ENCODE assay signal across 11 cellular contexts in genomic region chr16:2560131-2560797, GRCh38. TPM values are rescaled to one million over a fixed set of nuclear protein-coding genes. Genes with fewer than 3 reads are reported as not detected.
DNase-seq lines count a peak whose midpoint lies in the region; ATAC-seq, FAIRE-seq and TF ChIP-seq lines count a peak whose summit lies in the region.
"Not testable (repeated sequence)": the region's sequence is repeated elsewhere in the genome, so short reads cannot be mapped to it uniquely, and the experiment has no call there.
"Had no signal": no experiment of that assay in that cellular context is flagged by ENCODE, and none has a peak within 500 bp of the region (broad histone marks: within the 10 kb centered on the region; RNA-seq: fewer than 3 reads in every experiment).

No MANE protein-coding gene starts in this region.

- not testable (repeated sequence) for H3K27me3 Mint-ChIP-seq in T-cell

- not testable (repeated sequence) for TF ChIP-seq CTCF in A549 (IDR thresholded peaks at IDR 0.05)

- not testable (repeated sequence) for H3K4me1 ChIP-seq in A549

- 91% methylated on average over 6 of the region's 17 CpGs for WGBS in A549 (ENCODE audit: missing lambda C conversion rate)

- TF ChIP-seq EP300 in A549 (IDR thresholded peaks at IDR 0.05), result not testable (repeated sequence)

- not testable (repeated sequence) for H3K27ac ChIP-seq in A549

- not testable (repeated sequence) for DNase-seq in A549 (ENCODE audit: low read depth in 1 of 2, low spot score in 1 of 2); T-cell; left ventricle myocardium superior; sciatic nerve (ENCODE audit: low spot score)

- H3K36me3 Mint-ChIP-seq in T-cell, result not testable (repeated sequence)

- not testable (repeated sequence) for H3K9me3 ChIP-seq in A549

- not testable (repeated sequence) for FAIRE-seq in A549 (lab: Jason Lieb, UNC)

- H3K4me3 ChIP-seq in A549, result not testable (repeated sequence)

- H3K4me1 Mint-ChIP-seq in T-cell, result not testable (repeated sequence)

- intact Hi-C loops in left ventricle myocardium superior (cut with micrococcal nuclease); sciatic nerve (cut with DNase I): not testable (repeated sequence)

- TF ChIP-seq POLR2A in A549 (IDR thresholded peaks at IDR 0.05; ENCODE audit: low read length), result not testable (repeated sequence)

- peak; percentile 12 to 56; a peak in 3 of 6 replicates for ATAC-seq in A549
- peak; percentile 46 for ATAC-seq in GM18861 (IDR thresholded peaks at IDR 0.05; ENCODE audit: unreplicated experiment)
- peak; percentile 81 for ATAC-seq in GM21423 (IDR thresholded peaks at IDR 0.05; ENCODE audit: unreplicated experiment)
- ATAC-seq in HG02870 (IDR thresholded peaks at IDR 0.05; ENCODE audit: unreplicated experiment), result peak; percentile 42
- peak; percentile 46 for ATAC-seq in HG03378 (IDR thresholded peaks at IDR 0.05; ENCODE audit: unreplicated experiment)
- peak in 3 of 4 experiments; percentile 10 to 25 (median 25) for ATAC-seq in T-cell (replicated peaks in 1 of 4)
- ATAC-seq in left ventricle myocardium superior, result peak; percentile 69
- ATAC-seq in sciatic nerve, result peak; percentile 75

- H3K27ac Mint-ChIP-seq in T-cell, result not testable (repeated sequence)

- not testable (repeated sequence) for H3K4me3 Mint-ChIP-seq in T-cell

- POLR2A ChIA-PET in A549 (lab: Yijun Ruan, JAX); T-cell (lab: Charles Lee): not testable (repeated sequence)

- H3K9me3 Mint-ChIP-seq in T-cell, result not testable (repeated sequence)

- TF ChIP-seq RAD21 in A549 (conservative IDR thresholded peaks at IDR 0.05 in 1 of 2, IDR thresholded peaks at IDR 0.05 in 1 of 2), result not testable (repeated sequence)

- H3K4me2 ChIP-seq in A549, result not testable (repeated sequence)

- CTCF ChIA-PET in A549 (lab: Yijun Ruan, JAX); T-cell (lab: Charles Lee): not testable (repeated sequence)

RNA-seq across cellular contexts. Expression of gene PDPK1, which starts 22.4 kb away (rescaled TPM):
- polyA plus RNA-seq in A549 (2011; rRNA removed) (29.7 and 38.1 TPM in 2 replicates), A549 (2017; fragmentation: RNase III; extraction: RNeasy Plus Mini Kit Qiagen cat#74134 plus additional on column Dnase treatment) (17.3 to 17.8 TPM (median 17.7 TPM) in 3 replicates)
- polyA plus RNA-seq in A549 (2012; cell fraction: cytosol; rRNA removed), result 11.2 and 18.2 TPM in 2 replicates
- polyA plus RNA-seq in A549 (2012; cell fraction: nucleus; rRNA removed), result 19.4 and 19.5 TPM in 2 replicates
- polyA minus RNA-seq in A549 (2011; rRNA and poly(A)+ RNA removed), result 19.6 and 20.5 TPM in 2 replicates
- total RNA-seq in T-cell (10 to 100 TPM; 49.8 to 68.4 (median 67.3) TPM), left ventricle myocardium superior (43.1 TPM), sciatic nerve (46.3 TPM)

RNA-seq across cellular contexts. Expression of gene CEMP1, which starts 29.1 kb away (rescaled TPM):
- polyA plus RNA-seq in A549 (2011; rRNA removed), result not detected in 2 replicates
- not detected in 2 replicates for polyA plus RNA-seq in A549 (2012; cell fraction: cytosol; rRNA removed)
- polyA plus RNA-seq in A549 (2012; cell fraction: nucleus; rRNA removed), result not detected in 2 replicates
- polyA plus RNA-seq in A549 (2017; fragmentation: RNase III; extraction: RNeasy Plus Mini Kit Qiagen cat#74134 plus additional on column Dnase treatment), result not detected in 3 replicates
- not detected in 2 replicates for polyA minus RNA-seq in A549 (2011; rRNA and poly(A)+ RNA removed)
- total RNA-seq in T-cell, result 1 to 10 TPM in 3 of 5 donors, under 1 TPM in 1, not detected in 1; 0.26 to 3.1 (median 1.1) TPM
- not detected for total RNA-seq in left ventricle myocardium superior
- total RNA-seq in sciatic nerve, result not detected
- total RNA-seq: bronchial epithelial cell, osteocyte, SJCRH30 had no signal

RNA-seq across cellular contexts. Expression of gene AMDHD2, which starts 40.1 kb away (rescaled TPM):
- polyA plus RNA-seq in A549 (2011; rRNA removed) (5.2 and 6.6 TPM in 2 replicates), A549 (2017; fragmentation: RNase III; extraction: RNeasy Plus Mini Kit Qiagen cat#74134 plus additional on column Dnase treatment) (21.7 to 28.8 TPM (median 27.7 TPM) in 3 replicates)
- 22.2 and 28.7 TPM in 2 replicates for polyA plus RNA-seq in A549 (2012; cell fraction: cytosol; rRNA removed)
- polyA plus RNA-seq in A549 (2012; cell fraction: nucleus; rRNA removed), result 173 and 198 TPM in 2 replicates
- 6.9 and 9.6 TPM in 2 replicates for polyA minus RNA-seq in A549 (2011; rRNA and poly(A)+ RNA removed)
- total RNA-seq in T-cell (100 to 1,000 TPM; 104 to 215 (median 122) TPM), left ventricle myocardium superior (15.8 TPM), sciatic nerve (38.5 TPM)

RNA-seq across cellular contexts. Expression of gene ATP6V0C, which starts 46.5 kb away (rescaled TPM):
- polyA plus RNA-seq in A549 (2011; rRNA removed), result 9.4 and 14.7 TPM in 2 replicates
- 93.2 and 106 TPM in 2 replicates for polyA plus RNA-seq in A549 (2012; cell fraction: cytosol; rRNA removed)
- polyA plus RNA-seq in A549 (2012; cell fraction: nucleus; rRNA removed), result 111 and 115 TPM in 2 replicates
- 152 to 153 TPM (median 153 TPM) in 3 replicates for polyA plus RNA-seq in A549 (2017; fragmentation: RNase III; extraction: RNeasy Plus Mini Kit Qiagen cat#74134 plus additional on column Dnase treatment)
- 15.8 and 32.8 TPM in 2 replicates for polyA minus RNA-seq in A549 (2011; rRNA and poly(A)+ RNA removed)
- total RNA-seq in T-cell, result 100 to 1,000 TPM; 122 to 161 (median 128) TPM
- 150 TPM for total RNA-seq in left ventricle myocardium superior
- total RNA-seq in sciatic nerve, result 134 TPM

Comparison
In these comparisons a context has a peak if more than half of its experiments do, and no peak if none do; other contexts are left out.
1. ATAC-seq: peak in every context shown above with its lines; median percentile 81 in GM21423; 75 in sciatic nerve; 69 in left ventricle myocardium superior; 46 in GM18861; 46 in HG03378; 42 in HG02870; 34 in A549; 25 in T-cell.